In the genomic region with DNA sequence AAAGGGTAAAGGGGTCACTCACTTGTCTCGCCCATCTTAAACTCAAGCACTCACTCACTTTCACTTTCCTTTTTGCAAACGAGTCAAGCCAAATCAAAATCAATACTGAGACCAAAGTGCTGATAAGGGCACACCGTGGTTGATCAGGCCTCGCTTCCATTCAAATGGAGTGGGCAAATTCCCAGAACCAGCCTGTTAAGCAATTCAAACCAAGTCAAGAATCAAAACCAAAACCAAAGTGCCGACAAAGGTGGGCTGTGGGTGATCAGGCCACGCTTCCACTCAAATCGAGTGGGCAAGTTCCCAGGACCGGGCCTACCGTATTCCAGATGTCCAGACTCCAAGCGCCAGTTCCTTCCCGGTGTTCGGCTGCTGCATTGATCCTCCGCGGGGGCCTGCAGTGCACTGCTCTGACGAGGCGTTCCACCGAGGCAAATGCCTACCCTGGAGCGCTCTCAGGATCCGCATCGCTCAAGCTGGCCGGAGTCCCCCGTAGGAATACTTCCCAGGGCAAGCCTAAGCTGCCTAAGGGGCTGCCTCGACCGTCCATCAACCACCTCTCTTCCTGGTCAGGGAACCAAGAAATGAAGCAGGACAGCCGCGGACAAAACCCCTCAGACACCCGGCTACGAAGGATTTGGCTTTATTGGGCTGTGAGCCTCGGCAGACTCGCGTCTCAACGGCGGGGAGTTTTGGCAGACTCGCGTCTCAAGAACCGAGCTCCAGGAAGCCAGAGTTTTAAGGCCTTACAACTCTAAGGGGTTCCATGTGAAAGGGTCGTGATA, we compare ENCODE assay signal across 21 cellular contexts.
A peak's percentile ranks its signal among the peaks of the same experiment; 100 is the strongest.
DNase-seq lines count a peak whose midpoint lies in the region; ATAC-seq, FAIRE-seq and TF ChIP-seq lines count a peak whose summit lies in the region.
"Had no signal": no experiment of that assay in that cellular context is flagged by ENCODE, and none has a peak within 500 bp of the region (broad histone marks: within the 10 kb centered on the region; RNA-seq: fewer than 3 reads in every experiment).

No MANE protein-coding gene starts in this region.

- H3K4me3 ChIP-seq in HepG2 (replicated peaks in 1 of 3; ENCODE audit: insufficient read depth in 1 of 3, low read depth in 2 of 3, low read length in 3 of 3) (peak overlapping the region in 1 of 3 experiments; percentile 11; a peak in 1 of 6 replicates), endodermal cell (ENCODE audit: low read length) (no peak overlapping the region), transverse colon (no peak overlapping the region)
- H3K4me3 ChIP-seq: GM23248, SK-N-MC, upper lobe of left lung had no signal

- peak overlapping the region; percentile 0 for H3K4me3 Mint-ChIP-seq in activated T-cell treated with anti-CD3 and anti-CD28 coated beads, Interleukin-2, amount 50 U/mL, for 4 hours
- peak overlapping the region; percentile 17 for H3K4me3 Mint-ChIP-seq in activated T-helper 17 cell treated with anti-CD3 and anti-CD28 coated beads, Interleukin-2, amount 50 U/mL, for 72 hours
- no peak overlapping the region for H3K4me3 Mint-ChIP-seq in stimulated activated memory B cell treated with anti-CD40 and anti-IgM and Interleukin-4, amounts not matched to agents 10 μg/mL and 1 μg/mL and 100 μg/mL, for 72 hours
- H3K4me3 Mint-ChIP-seq in endodermal cell: no peak overlapping the region
- H3K4me3 Mint-ChIP-seq: nephron had no signal

- H3K27me3 Mint-ChIP-seq in activated T-cell treated with anti-CD3 and anti-CD28 coated beads, Interleukin-2, amount 50 U/mL, for 4 hours (ENCODE audit: low read depth): peaks cover 6% of the 10 kb centered on the region
- peaks cover 8% of the 10 kb centered on the region for H3K27me3 Mint-ChIP-seq in activated T-helper 17 cell treated with anti-CD3 and anti-CD28 coated beads, Interleukin-2, amount 50 U/mL, for 72 hours
- H3K27me3 Mint-ChIP-seq in stimulated activated memory B cell treated with anti-CD40 and anti-IgM and Interleukin-4, amounts not matched to agents 10 μg/mL and 1 μg/mL and 100 μg/mL, for 72 hours: no peaks in the 10 kb centered on the region
- peaks cover 10% of the 10 kb centered on the region for H3K27me3 Mint-ChIP-seq in endodermal cell (ENCODE audit: insufficient read depth)

- no peaks in the 10 kb centered on the region for H3K79me2 ChIP-seq in HepG2 (ENCODE audit: insufficient read depth, low read length)

- CTCF ChIA-PET in HepG2 (lab: Yijun Ruan, JAX; ENCODE audit: low intra/inter-chr PET ratio, low total read pairs): no interaction called here

- no TSS peak for BruUV-seq in HepG2 (replicated peaks; lab: Mats Ljungman, UMichigan)

- TF ChIP-seq RAD21 in HepG2 (CRISPR knock-in tag; IDR thresholded peaks at IDR 0.05): no peak

- in situ Hi-C loops in HepG2 (cut with HindIII; ENCODE audit: extremely low pct_ligation_motif_present, low pct_unique_long_range_greater_than_20kb) (no loop called here), transverse colon (cut with MboI; ENCODE audit: low pct_ligation_motif_present in 1 of 4, low pct_unique_long_range_greater_than_20kb in 1 of 4, low sequenced_read_pairs in 3 of 4) (loop anchor here (25.0 kb wide), 3 partner anchors 562 to 862 kb away; no protein-coding TSS in a partner anchor)

- intact Hi-C loops in HepG2 (cut with micrococcal nuclease; ENCODE audit: unreplicated experiment) (no loop called here), transverse colon (cut with DNase I; ENCODE audit: low total_unique reads) (no loop called here)

- H3K9me3 Mint-ChIP-seq in activated T-cell treated with anti-CD3 and anti-CD28 coated beads, Interleukin-2, amount 50 U/mL, for 4 hours: no peaks in the 10 kb centered on the region
- no peaks in the 10 kb centered on the region for H3K9me3 Mint-ChIP-seq in activated T-helper 17 cell treated with anti-CD3 and anti-CD28 coated beads, Interleukin-2, amount 50 U/mL, for 72 hours
- peaks cover 2% of the 10 kb centered on the region for H3K9me3 Mint-ChIP-seq in stimulated activated memory B cell treated with anti-CD40 and anti-IgM and Interleukin-4, amounts not matched to agents 10 μg/mL and 1 μg/mL and 100 μg/mL, for 72 hours
- H3K9me3 Mint-ChIP-seq in endodermal cell: peaks cover 2% of the 10 kb centered on the region
- H3K9me3 Mint-ChIP-seq: activated naive CD4-positive, alpha-beta T cell treated with anti-CD3 and anti-CD28 coated beads, Interleukin-2, amount 50 U/mL, for 72 hours had no signal

- peaks cover 35% of the 10 kb centered on the region for H3K4me1 ChIP-seq in HepG2 (ENCODE audit: insufficient read depth, low read length)
- H3K4me1 ChIP-seq in endodermal cell (ENCODE audit: control insufficient read depth, insufficient read depth, low read length): no peaks in the 10 kb centered on the region
- H3K4me1 ChIP-seq in transverse colon: peaks cover 0 to 4% (median under 1%) of the 10 kb centered on the region in 4 donors

- H3K4me2 ChIP-seq in HepG2 (ENCODE audit: low read depth, low read length): peak overlapping the region; percentile 66

- peak overlapping the region; percentile 74 for H2AFZ ChIP-seq in HepG2 (ENCODE audit: low read length)
- H2AFZ ChIP-seq: GM23248 had no signal

- H3K27ac ChIP-seq in HepG2 (ENCODE audit: extremely low read length, insufficient read depth, low read length) (no peak overlapping the region), endodermal cell (ENCODE audit: low read depth, low read length) (no peak overlapping the region), transverse colon (no peak overlapping the region)
- H3K27ac ChIP-seq: GM23248, SK-N-MC, upper lobe of left lung had no signal

- no peak for ATAC-seq in activated T-cell treated with anti-CD3 and anti-CD28 coated beads, Interleukin-2, amount 50 U/mL, for 4 hours
- ATAC-seq in activated T-helper 17 cell treated with anti-CD3 and anti-CD28 coated beads, Interleukin-2, amount 50 U/mL, for 72 hours (replicated peaks): no peak
- ATAC-seq in HepG2: no peak
- no peak for ATAC-seq in stimulated activated memory B cell treated with anti-CD40 and anti-IgM and Interleukin-4, amounts not matched to agents 10 μg/mL and 1 μg/mL and 100 μg/mL, for 72 hours
- ATAC-seq: activated naive CD4-positive, alpha-beta T cell treated with anti-CD3 and anti-CD28 coated beads, Interleukin-2, amount 50 U/mL, for 72 hours had no signal

- H3K9me3 ChIP-seq in HepG2 (ENCODE audit: low read length) (no peaks in the 10 kb centered on the region), endodermal cell (ENCODE audit: control insufficient read depth, low read length) (no peaks in the 10 kb centered on the region), transverse colon (no peaks in the 10 kb centered on the region)
- H3K9me3 ChIP-seq: upper lobe of left lung had no signal

- TF ChIP-seq POLR2A in HepG2 (IDR thresholded peaks at IDR 0.05; ENCODE audit: insufficient read depth in 1 of 2, low read depth in 2 of 2, low read length in 2 of 2) (no peak), transverse colon (IDR thresholded peaks at IDR 0.05) (no peak)

- no peaks in the 10 kb centered on the region for H3K36me3 ChIP-seq in HepG2 (replicated peaks in 1 of 2; ENCODE audit: control insufficient read depth in 1 of 2, insufficient read depth in 2 of 2, low read length in 2 of 2)
- H3K36me3 ChIP-seq in endodermal cell (ENCODE audit: control insufficient read depth, insufficient read depth, low read length): no peaks in the 10 kb centered on the region
- H3K36me3 ChIP-seq in transverse colon: no peaks in the 10 kb centered on the region
- H3K36me3 ChIP-seq: upper lobe of left lung had no signal

- 81% methylated on average over 36 of the region's 37 CpGs for WGBS in HepG2 (ENCODE audit: low lambda C conversion rate)
- WGBS in endodermal cell (ENCODE audit: insufficient coverage in 1 of 2, insufficient read length in 1 of 2), 2 experiments: 88 to 92% methylated on average over 27 to 37 of the region's 37 CpGs
- WGBS in transverse colon (ENCODE audit: low coverage in 1 of 2), 2 donors: 51 to 89% methylated on average over 2 to 36 of the region's 37 CpGs

- H3K27me3 ChIP-seq in HepG2 (ENCODE audit: control insufficient read depth in 1 of 2, insufficient read depth in 2 of 2, low read length in 2 of 2) (peaks cover 0 to 10% of the 10 kb centered on the region in 2 experiments; a peak in 1 of 5 replicates), endodermal cell (ENCODE audit: control insufficient read depth, insufficient read depth, low read length, poor library complexity, severe bottlenecking) (no peaks in the 10 kb centered on the region), transverse colon (no peaks in the 10 kb centered on the region)
- H3K27me3 ChIP-seq: upper lobe of left lung had no signal

- H3K27ac Mint-ChIP-seq in activated T-helper 17 cell treated with anti-CD3 and anti-CD28 coated beads, Interleukin-2, amount 50 U/mL, for 72 hours: no peak overlapping the region
- peak overlapping the region; percentile 23 for H3K27ac Mint-ChIP-seq in stimulated activated memory B cell treated with anti-CD40 and anti-IgM and Interleukin-4, amounts not matched to agents 10 μg/mL and 1 μg/mL and 100 μg/mL, for 72 hours
- H3K27ac Mint-ChIP-seq in endodermal cell: no peak overlapping the region
- H3K27ac Mint-ChIP-seq: activated naive CD4-positive, alpha-beta T cell treated with anti-CD3 and anti-CD28 coated beads, Interleukin-2, amount 50 U/mL, for 72 hours; nephron had no signal

- H3K4me1 Mint-ChIP-seq in activated T-cell treated with anti-CD3 and anti-CD28 coated beads, Interleukin-2, amount 50 U/mL, for 4 hours (ENCODE audit: low read depth): peaks cover 4% of the 10 kb centered on the region
- H3K4me1 Mint-ChIP-seq in activated T-helper 17 cell treated with anti-CD3 and anti-CD28 coated beads, Interleukin-2, amount 50 U/mL, for 72 hours: peaks cover 6% of the 10 kb centered on the region
- H3K4me1 Mint-ChIP-seq in stimulated activated memory B cell treated with anti-CD40 and anti-IgM and Interleukin-4, amounts not matched to agents 10 μg/mL and 1 μg/mL and 100 μg/mL, for 72 hours: peaks cover 22% of the 10 kb centered on the region
- no peaks in the 10 kb centered on the region for H3K4me1 Mint-ChIP-seq in endodermal cell
- H3K4me1 Mint-ChIP-seq: nephron had no signal

- H3K36me3 Mint-ChIP-seq in activated T-cell treated with anti-CD3 and anti-CD28 coated beads, Interleukin-2, amount 50 U/mL, for 4 hours (ENCODE audit: insufficient read depth): no peaks in the 10 kb centered on the region
- no peaks in the 10 kb centered on the region for H3K36me3 Mint-ChIP-seq in activated T-helper 17 cell treated with anti-CD3 and anti-CD28 coated beads, Interleukin-2, amount 50 U/mL, for 72 hours (ENCODE audit: low read depth)
- peaks cover 61% of the 10 kb centered on the region for H3K36me3 Mint-ChIP-seq in stimulated activated memory B cell treated with anti-CD40 and anti-IgM and Interleukin-4, amounts not matched to agents 10 μg/mL and 1 μg/mL and 100 μg/mL, for 72 hours
- no peaks in the 10 kb centered on the region for H3K36me3 Mint-ChIP-seq in endodermal cell (ENCODE audit: low read depth)
- H3K36me3 Mint-ChIP-seq: activated naive CD4-positive, alpha-beta T cell treated with anti-CD3 and anti-CD28 coated beads, Interleukin-2, amount 50 U/mL, for 72 hours had no signal

- H4K20me1 ChIP-seq in HepG2 (ENCODE audit: insufficient read depth, low read length): no peaks in the 10 kb centered on the region

- no peak for DNase-seq in activated T-cell treated with anti-CD3 and anti-CD28 coated beads, Interleukin-2, amount 50 U/mL, for 4 hours
- DNase-seq in activated T-cell treated with anti-CD3 and anti-CD28 coated beads for 4 hours (no peak), HepG2 (ENCODE audit: low spot score) (no peak), endodermal cell (no peak), transverse colon (no peak)
- DNase-seq in stimulated activated CD4-positive, alpha-beta T cell treated with anti-CD3 and anti-CD28 coated beads, Interleukin-2, amount 100 ng/mL, for 24 hours: no peak
- DNase-seq: activated CD4-positive, alpha-beta T cell treated with anti-CD3 and anti-CD28 coated beads for 1 hour; COR-L47; DMS79; GDM1; GM23248; Karpas-422; NCI-H1436; NCI-H345 had no signal

- no peak for FAIRE-seq in HepG2 (lab: Jason Lieb, UNC)
- FAIRE-seq: islet of Langerhans had no signal

- TF ChIP-seq CTCF in HepG2 (CRISPR knock-in tag; IDR thresholded peaks at IDR 0.05) (no peak), endodermal cell (conservative IDR thresholded peaks at IDR 0.05) (no peak), transverse colon (IDR thresholded peaks at IDR 0.05) (no peak)

- H3K9ac ChIP-seq in HepG2 (ENCODE audit: insufficient read depth, low read depth, low read length): no peak overlapping the region
- H3K9ac ChIP-seq in endodermal cell (ENCODE audit: extremely low read depth, low read length, poor library complexity, severe bottlenecking): no peak overlapping the region
- H3K9ac ChIP-seq: GM23248 had no signal

- POLR2A ChIA-PET in HepG2 (lab: Yijun Ruan, JAX): no interaction called here

- TF ChIP-seq EP300 in HepG2 (IDR thresholded peaks at IDR 0.05; ENCODE audit: low read depth in 2 of 2, low read length in 2 of 2) (no peak), HepG2 (CRISPR knock-in tag; IDR thresholded peaks at IDR 0.05; ENCODE audit: borderline replicate concordance) (no peak), transverse colon (IDR thresholded peaks at IDR 0.05; ENCODE audit: low read depth) (no peak)

Comparison
In these comparisons a context has a peak if more than half of its experiments do, and no peak if none do; other contexts are left out.
1. H3K4me3 Mint-ChIP-seq: peak in activated T-cell treated with anti-CD3 and anti-CD28 coated beads, Interleukin-2, amount 50 U/mL, for 4 hours (single experiment) and activated T-helper 17 cell treated with anti-CD3 and anti-CD28 coated beads, Interleukin-2, amount 50 U/mL, for 72 hours (single experiment); none in stimulated activated memory B cell treated with anti-CD40 and anti-IgM and Interleukin-4, amounts not matched to agents 10 μg/mL and 1 μg/mL and 100 μg/mL, for 72 hours (single experiment) and endodermal cell (single experiment).